Comparison of ENCODE assay signal across 11 cellular contexts in genomic region chr7:149621776-149622175, GRCh38.
DNase-seq lines count a peak whose midpoint lies in the region; ATAC-seq and TF ChIP-seq lines count a peak whose summit lies in the region.
"Had no signal": no experiment of that assay in that cellular context is flagged by ENCODE, and none has a peak within 500 bp of the region (broad histone marks: within the 10 kb centered on the region; RNA-seq: fewer than 3 reads in every experiment).

No MANE protein-coding gene starts in this region.

- TF ChIP-seq CTCF in Peyer's patch (IDR thresholded peaks at IDR 0.05): no peak

- H3K4me1 Mint-ChIP-seq in activated CD4-positive, alpha-beta T cell treated with anti-CD3 and anti-CD28 coated beads, Interleukin-2, amount 10 ng/mL, durations not matched to agents 7 days and 5 days: peaks cover 43% of the 10 kb centered on the region
- H3K4me1 Mint-ChIP-seq in activated naive CD8-positive, alpha-beta T cell treated with anti-CD3 and anti-CD28 coated beads, Interleukin-2, amount 10 ng/mL, durations not matched to agents 7 days and 5 days: peaks cover 38% of the 10 kb centered on the region

- peaks cover 0 to 15% (median 10%) of the 10 kb centered on the region in 4 donors for H3K4me1 ChIP-seq in Peyer's patch

- H3K27me3 Mint-ChIP-seq in activated CD4-positive, alpha-beta T cell treated with anti-CD3 and anti-CD28 coated beads, Interleukin-2, amount 10 ng/mL, durations not matched to agents 7 days and 5 days: no peaks in the 10 kb centered on the region
- peaks cover 5% of the 10 kb centered on the region for H3K27me3 Mint-ChIP-seq in activated naive CD8-positive, alpha-beta T cell treated with anti-CD3 and anti-CD28 coated beads, Interleukin-2, amount 10 ng/mL, durations not matched to agents 7 days and 5 days

- peak overlapping the region; percentile 94 for H3K4me3 Mint-ChIP-seq in activated CD4-positive, alpha-beta T cell treated with anti-CD3 and anti-CD28 coated beads, Interleukin-2, amount 10 ng/mL, durations not matched to agents 7 days and 5 days
- peak overlapping the region; percentile 93 for H3K4me3 Mint-ChIP-seq in activated naive CD8-positive, alpha-beta T cell treated with anti-CD3 and anti-CD28 coated beads, Interleukin-2, amount 10 ng/mL, durations not matched to agents 7 days and 5 days

- no peak overlapping the region for H3K4me3 ChIP-seq in Peyer's patch

- intact Hi-C loops in left colon (cut with DNase I, micrococcal nuclease): no loop called here

- no peaks in the 10 kb centered on the region for H3K9me3 Mint-ChIP-seq in activated CD4-positive, alpha-beta T cell treated with anti-CD3 and anti-CD28 coated beads, Interleukin-2, amount 10 ng/mL, durations not matched to agents 7 days and 5 days
- H3K9me3 Mint-ChIP-seq in activated naive CD8-positive, alpha-beta T cell treated with anti-CD3 and anti-CD28 coated beads, Interleukin-2, amount 10 ng/mL, durations not matched to agents 7 days and 5 days: no peaks in the 10 kb centered on the region
- H3K9me3 Mint-ChIP-seq: mesothelial cell of epicardium had no signal

- H3K27ac Mint-ChIP-seq in activated CD4-positive, alpha-beta T cell treated with anti-CD3 and anti-CD28 coated beads, Interleukin-2, amount 10 ng/mL, durations not matched to agents 7 days and 5 days: peak overlapping the region; percentile 83
- H3K27ac Mint-ChIP-seq in activated naive CD8-positive, alpha-beta T cell treated with anti-CD3 and anti-CD28 coated beads, Interleukin-2, amount 10 ng/mL, durations not matched to agents 7 days and 5 days: peak overlapping the region; percentile 39
- H3K27ac Mint-ChIP-seq: mesothelial cell of epicardium had no signal

- no peak for ATAC-seq in activated naive CD8-positive, alpha-beta T cell treated with anti-CD3 and anti-CD28 coated beads, Interleukin-2, amount 10 ng/mL, durations not matched to agents 7 days and 5 days (ENCODE audit: low read depth)
- no peak for ATAC-seq in HG03175 (IDR thresholded peaks at IDR 0.05; ENCODE audit: unreplicated experiment)
- ATAC-seq in left colon: no peak

- H3K27ac ChIP-seq in Peyer's patch: peak overlapping the region in 1 of 4 donors; percentile 43

- H3K27me3 ChIP-seq in Peyer's patch: no peaks in the 10 kb centered on the region

- no peaks in the 10 kb centered on the region for H3K9me3 ChIP-seq in Peyer's patch

- H3K36me3 ChIP-seq in Peyer's patch: peaks cover 0 to 45% (median 0%) of the 10 kb centered on the region in 3 donors

- TF ChIP-seq POLR2A in Peyer's patch (IDR thresholded peaks at IDR 0.05): no peak

- CTCF ChIA-PET in activated CD4-positive, alpha-beta T cell treated with anti-CD3 and anti-CD28 coated beads, Interleukin-2, amount 10 ng/mL, durations not matched to agents 7 days and 5 days (lab: Charles Lee): interaction anchor here (0.6 to 1.0 kb wide), 3 partner anchors 37 to 1009 kb away, joined by 3 to 5 read pairs (median 3); no protein-coding TSS in a partner anchor

- peak; percentile 23 for DNase-seq in activated CD4-positive, alpha-beta T cell treated with anti-CD3 and anti-CD28 coated beads, Interleukin-2, amount 10 ng/mL, durations not matched to agents 7 days and 5 days
- DNase-seq in activated CD4-positive, alpha-beta T cell treated with anti-CD3 and anti-CD28 coated beads, Interleukin-2, amount 50 U/mL, for 1 hour: no peak
- DNase-seq in Peyer's patch (peak in 2 of 3 donors; percentile 2 to 23), NCI-H2171 treated with DMSO at 0.1 percent for 48 hours (lab: John Stamatoyannopoulos, UW) (no peak), left colon (no peak)
- no peak for DNase-seq in activated naive CD8-positive, alpha-beta T cell treated with anti-CD3 and anti-CD28 coated beads, Interleukin-2, amount 10 ng/mL, durations not matched to agents 7 days and 5 days
- peak in 2 of 3 donors; percentile 20 to 43 for DNase-seq in stimulated activated CD4-positive, alpha-beta T cell treated with anti-CD3 and anti-CD28 coated beads, TNF-alpha, amount 100 ng/mL, for 48 hours (ENCODE audit: low read depth in 3 of 3)
- DNase-seq: EL, NCI-H2107 had no signal

- H3K36me3 Mint-ChIP-seq in activated CD4-positive, alpha-beta T cell treated with anti-CD3 and anti-CD28 coated beads, Interleukin-2, amount 10 ng/mL, durations not matched to agents 7 days and 5 days (ENCODE audit: low read depth): peaks cover 51% of the 10 kb centered on the region
- H3K36me3 Mint-ChIP-seq in activated naive CD8-positive, alpha-beta T cell treated with anti-CD3 and anti-CD28 coated beads, Interleukin-2, amount 10 ng/mL, durations not matched to agents 7 days and 5 days: peaks cover 23% of the 10 kb centered on the region

- POLR2A ChIA-PET in activated CD4-positive, alpha-beta T cell treated with anti-CD3 and anti-CD28 coated beads, Interleukin-2, amount 10 ng/mL, durations not matched to agents 7 days and 5 days (lab: Charles Lee): no interaction called here
- POLR2A ChIA-PET in activated naive CD8-positive, alpha-beta T cell treated with anti-CD3 and anti-CD28 coated beads, Interleukin-2, amount 10 ng/mL, durations not matched to agents 7 days and 5 days (lab: Charles Lee): no interaction called here

Comparison
In these comparisons a context has a peak if more than half of its experiments do, and no peak if none do; other contexts are left out.
1. DNase-seq: peak in activated CD4-positive, alpha-beta T cell treated with anti-CD3 and anti-CD28 coated beads, Interleukin-2, amount 10 ng/mL, durations not matched to agents 7 days and 5 days (single experiment), Peyer's patch (2 of 3) and stimulated activated CD4-positive, alpha-beta T cell treated with anti-CD3 and anti-CD28 coated beads, TNF-alpha, amount 100 ng/mL, for 48 hours (2 of 3); none in activated CD4-positive, alpha-beta T cell treated with anti-CD3 and anti-CD28 coated beads, Interleukin-2, amount 50 U/mL, for 1 hour (single experiment), activated naive CD8-positive, alpha-beta T cell treated with anti-CD3 and anti-CD28 coated beads, Interleukin-2, amount 10 ng/mL, durations not matched to agents 7 days and 5 days (single experiment), NCI-H2171 treated with DMSO at 0.1 percent for 48 hours (single experiment) and left colon (0 of 2).